In the genomic region with DNA sequence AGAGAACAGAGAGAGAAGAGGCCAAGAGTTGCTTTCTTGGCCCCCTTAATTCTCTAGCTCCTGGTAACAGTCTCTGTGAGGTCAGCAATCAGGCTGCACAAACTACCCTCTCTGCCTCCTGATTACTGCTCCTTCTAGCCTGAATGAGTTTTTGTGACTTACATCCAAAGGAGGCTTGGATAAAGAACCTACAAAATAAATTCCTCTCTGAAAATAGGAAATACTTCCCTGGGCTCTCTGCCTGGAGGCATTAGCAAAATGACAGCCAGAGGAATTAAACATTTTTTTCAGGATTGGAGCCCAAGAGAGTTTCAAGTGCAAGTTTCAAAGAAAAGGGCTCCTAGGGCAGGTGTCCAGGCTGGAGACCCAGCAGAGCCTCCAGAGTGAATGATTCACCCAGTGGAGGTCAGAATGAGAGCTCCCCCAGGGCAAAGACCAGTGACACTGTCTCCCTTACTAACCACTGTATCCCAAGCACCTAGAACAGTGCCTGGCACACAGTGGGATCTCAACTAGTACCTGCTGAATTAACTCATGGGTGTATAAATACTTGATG, we compare ENCODE assay signal across 32 cellular contexts.
"Had no signal": no experiment of that assay in that cellular context is flagged by ENCODE, and none has a peak within 500 bp of the region (broad histone marks: within the 10 kb centered on the region; RNA-seq: fewer than 3 reads in every experiment).

No MANE protein-coding gene starts in this region.

- H3K27me3 ChIP-seq: body of pancreas, cardiac muscle cell, foreskin keratinocyte, ovary, sigmoid colon, thyroid gland, upper lobe of left lung, vagina had no signal

- H3K9me3 ChIP-seq: body of pancreas, left lung, lower lobe of right lung, mucosa of descending colon, ovary, prostate gland, sigmoid colon, thyroid gland, upper lobe of left lung, vagina had no signal

- H3K4me3 ChIP-seq: body of pancreas, cardiac muscle cell, coronary artery, left lung, lower lobe of right lung, mucosa of descending colon, ovary, prostate gland, sigmoid colon, smooth muscle cell, thyroid gland, upper lobe of left lung, vagina had no signal

- DNase-seq: activated CD4-positive, alpha-beta T cell treated with anti-CD3 and anti-CD28 coated beads for 1 hour; activated CD4-positive, alpha-beta T cell treated with anti-CD3 and anti-CD28 coated beads, Interleukin-2, amount 10 ng/mL, durations not matched to agents 7 days and 5 days; activated CD8-positive, alpha-beta T cell treated with anti-CD3 and anti-CD28 coated beads for 36 hours; activated naive CD4-positive, alpha-beta T cell; activated T-cell treated with anti-CD3 and anti-CD28 coated beads, Interleukin-2, amount 50 U/mL, for 48 hours; body of pancreas; foreskin keratinocyte; kidney glomerular epithelial cell; left lung; lower lobe of right lung; mesendoderm; mucosa of descending colon; naive B cell; ovary; sigmoid colon; stimulated activated CD4-positive, alpha-beta T cell treated with anti-CD3 and anti-CD28 coated beads, Interleukin-1b, Interleukin-23, amount 100 ng/mL, for 48 hours; stimulated activated CD4-positive, alpha-beta T cell treated with anti-CD3 and anti-CD28 coated beads, Interleukin-4, amount 100 ng/mL, for 4 hours; stimulated activated CD8-positive, alpha-beta memory T cell treated with anti-CD3 and anti-CD28 coated beads, Interleukin-4, amount 100 ng/mL, for 48 hours; stimulated activated naive CD8-positive, alpha-beta T cell treated with anti-CD3 and anti-CD28 coated beads, Interleukin-15, amount 100 ng/mL, for 72 hours; SW 1271; T-helper 9 cell; thyroid gland; upper lobe of left lung had no signal

- H3K36me3 ChIP-seq: cardiac muscle cell, left lung, lower lobe of right lung, ovary, prostate gland, sigmoid colon, thyroid gland, upper lobe of left lung, vagina had no signal

- H3K27ac ChIP-seq: body of pancreas, cardiac muscle cell, coronary artery, foreskin keratinocyte, left lung, lower lobe of right lung, ovary, prostate gland, sigmoid colon, thyroid gland, upper lobe of left lung, vagina had no signal

- H3K4me1 ChIP-seq: foreskin keratinocyte, left lung, lower lobe of right lung, upper lobe of left lung, vagina had no signal

- ATAC-seq: activated CD8-positive, alpha-beta T cell treated with anti-CD3 and anti-CD28 coated beads for 36 hours; activated naive CD4-positive, alpha-beta T cell treated with anti-CD3 and anti-CD28 coated beads, Interleukin-2, amount 50 U/mL, for 72 hours; body of pancreas; esophagus mucosa; foreskin keratinocyte; left lung; lower lobe of right lung; mucosa of descending colon; stimulated activated memory B cell treated with anti-CD40 and anti-IgM and Interleukin-4, amounts not matched to agents 10 μg/mL and 1 μg/mL and 100 μg/mL, for 72 hours; stimulated activated naive CD8-positive, alpha-beta T cell treated with anti-CD3 and anti-CD28 coated beads, Interleukin-15, amount 100 ng/mL, for 72 hours; WTC11 had no signal
